In the genomic region with DNA sequence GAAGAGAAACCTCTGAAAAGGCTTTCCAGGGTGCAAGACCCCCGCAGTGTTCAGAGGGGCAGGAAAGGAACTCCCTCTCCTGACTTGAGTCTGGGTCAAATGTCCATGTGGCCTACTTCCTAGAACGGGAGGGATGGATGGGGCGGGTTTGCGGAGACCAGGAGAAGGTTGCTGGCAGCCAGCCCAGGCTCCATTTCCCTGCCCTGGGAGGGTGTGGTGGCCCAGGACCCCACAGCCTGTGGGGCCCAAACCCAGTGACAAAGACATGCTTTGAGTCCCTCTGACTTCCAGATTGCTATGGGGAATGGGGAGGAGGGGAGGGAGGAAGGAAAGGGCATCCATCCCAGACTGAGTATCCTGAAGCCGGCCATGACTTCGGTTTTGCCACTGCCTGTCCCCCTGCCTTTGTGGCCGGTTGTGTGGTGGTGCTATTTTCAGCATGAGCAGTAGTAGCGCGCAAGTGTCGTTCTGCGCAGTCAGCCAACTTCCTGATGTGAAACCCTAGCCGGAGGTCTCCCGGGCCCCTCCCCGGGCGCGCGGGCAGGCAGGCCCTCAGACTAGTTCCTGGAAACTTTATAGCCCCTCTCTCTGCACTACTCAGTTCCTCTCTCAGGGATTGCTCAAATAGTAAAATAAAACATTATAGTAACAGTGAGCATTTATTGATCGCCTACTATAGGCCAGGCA, we compare ENCODE assay signal across 11 cellular contexts. TPM values are rescaled to one million over a fixed set of nuclear protein-coding genes. Genes with fewer than 3 reads are reported as not detected.
DNase-seq lines count a peak whose midpoint lies in the region; ATAC-seq and TF ChIP-seq lines count a peak whose summit lies in the region.
"Had no signal": no experiment of that assay in that cellular context is flagged by ENCODE, and none has a peak within 500 bp of the region (broad histone marks: within the 10 kb centered on the region; RNA-seq: fewer than 3 reads in every experiment).

No MANE protein-coding gene starts in this region.

- H3K27me3 ChIP-seq in SJCRH30 (no peaks in the 10 kb centered on the region), right atrium auricular region (no peaks in the 10 kb centered on the region), GM23338 (ENCODE audit: insufficient read depth) (no peaks in the 10 kb centered on the region), MM.1S (replicated peaks; ENCODE audit: insufficient read depth, low read length) (peaks cover 43% of the 10 kb centered on the region)

- H2AFZ ChIP-seq in GM23338 (no peak overlapping the region), MM.1S (ENCODE audit: low read length) (no peak overlapping the region)

- peaks cover 52% of the 10 kb centered on the region for H3K4me1 ChIP-seq in SJCRH30
- peaks cover 0 to 34% of the 10 kb centered on the region in 2 donors for H3K4me1 ChIP-seq in right atrium auricular region
- peaks cover 11% of the 10 kb centered on the region for H3K4me1 ChIP-seq in GM23338 (ENCODE audit: insufficient read depth)
- no peaks in the 10 kb centered on the region for H3K4me1 ChIP-seq in MM.1S (ENCODE audit: low read length)

- H3K9me3 ChIP-seq in SJCRH30 (replicated peaks) (no peaks in the 10 kb centered on the region), right atrium auricular region (no peaks in the 10 kb centered on the region), MM.1S (replicated peaks; ENCODE audit: insufficient read depth, low read length) (no peaks in the 10 kb centered on the region)

- intact Hi-C loops in CD14-positive monocyte (cut with micrococcal nuclease) = no loop called here

- no peak overlapping the region for H3K9ac ChIP-seq in MM.1S (ENCODE audit: low read length)

- H3K27me3 Mint-ChIP-seq in CD14-positive monocyte (ENCODE audit: low read depth in 3 of 3) = peaks cover 1 to 7% (median 5%) of the 10 kb centered on the region in 3 donors
- no peaks in the 10 kb centered on the region for H3K27me3 Mint-ChIP-seq in osteocyte (ENCODE audit: unreplicated experiment)
- H3K27me3 Mint-ChIP-seq in GM23338 (ENCODE audit: insufficient read depth, low read depth, poor library complexity) = peaks cover 20% of the 10 kb centered on the region

- DNase-seq in CD14-positive monocyte (ENCODE audit: low spot score) (no peak), SJCRH30 (peak; percentile 90 to 92), right atrium auricular region (ENCODE audit: low spot score) (no peak), putamen (ENCODE audit: low spot score) (peak; percentile 48), osteocyte (ENCODE audit: extremely low spot score, unreplicated experiment) (no peak), GM23338 (ENCODE audit: low spot score) (no peak), MM.1S (no peak)
- DNase-seq: activated CD8-positive, alpha-beta memory T cell treated with anti-CD3 and anti-CD28 coated beads for 24 hours; islet precursor cell; NCI-H345 had no signal

- H3K4me2 ChIP-seq in GM23338 = no peak overlapping the region
- no peak overlapping the region for H3K4me2 ChIP-seq in MM.1S (ENCODE audit: low read depth, low read length)

- H4K20me1 ChIP-seq in GM23338 (replicated peaks; ENCODE audit: insufficient read depth) (no peaks in the 10 kb centered on the region), MM.1S (ENCODE audit: insufficient read depth, low read length) (no peaks in the 10 kb centered on the region)

- H3K4me3 ChIP-seq in SJCRH30 (peak overlapping the region; percentile 41), right atrium auricular region (no peak overlapping the region), GM23338 (no peak overlapping the region), MM.1S (ENCODE audit: low read length) (no peak overlapping the region)

- H3K9me3 Mint-ChIP-seq in CD14-positive monocyte (peaks cover 0 to 3% (median 0%) of the 10 kb centered on the region in 7 donors), osteocyte (ENCODE audit: unreplicated experiment) (no peaks in the 10 kb centered on the region), GM23338 (no peaks in the 10 kb centered on the region)

- no peak for TF ChIP-seq CTCF in CD14-positive monocyte (IDR thresholded peaks at IDR 0.05)
- TF ChIP-seq CTCF in right atrium auricular region (IDR thresholded peaks at IDR 0.05) = no peak
- TF ChIP-seq CTCF in osteocyte (IDR thresholded peaks at IDR 0.05) = no peak
- TF ChIP-seq CTCF in GM23338 (conservative IDR thresholded peaks at IDR 0.05; ENCODE audit: low read depth in 2 of 2) = no peak
- no peak for TF ChIP-seq CTCF in MM.1S (IDR thresholded peaks at IDR 0.05; ENCODE audit: low read length)

- H3K4me3 Mint-ChIP-seq in CD14-positive monocyte = peak overlapping the region; percentile 49 to 80
- no peak overlapping the region for H3K4me3 Mint-ChIP-seq in osteocyte (ENCODE audit: unreplicated experiment)
- H3K4me3 Mint-ChIP-seq in GM23338 = no peak overlapping the region

- no peak for ATAC-seq in GM23338
- ATAC-seq in GM19455 (IDR thresholded peaks at IDR 0.05; ENCODE audit: unreplicated experiment) = no peak

- H3K36me3 Mint-ChIP-seq in CD14-positive monocyte (no peaks in the 10 kb centered on the region), osteocyte (ENCODE audit: unreplicated experiment) (no peaks in the 10 kb centered on the region), GM23338 (ENCODE audit: low read depth) (peaks cover 2% of the 10 kb centered on the region; the same call in 1 of the 3 replicates)

- H3F3A ChIP-seq in GM23338 (replicated peaks; ENCODE audit: low read depth) (no peaks in the 10 kb centered on the region), MM.1S (ENCODE audit: insufficient read depth, low read length) (no peaks in the 10 kb centered on the region)

- H3K4me1 Mint-ChIP-seq in CD14-positive monocyte = peaks cover 58% of the 10 kb centered on the region
- peaks cover 69% of the 10 kb centered on the region for H3K4me1 Mint-ChIP-seq in osteocyte (ENCODE audit: unreplicated experiment)
- peaks cover 24% of the 10 kb centered on the region for H3K4me1 Mint-ChIP-seq in GM23338

- H3K79me2 ChIP-seq in GM23338 (replicated peaks; ENCODE audit: insufficient read depth) = no peaks in the 10 kb centered on the region
- H3K79me2 ChIP-seq in MM.1S (ENCODE audit: low read length) = no peaks in the 10 kb centered on the region

- peak overlapping the region; percentile 85 for H3K27ac ChIP-seq in SJCRH30
- H3K27ac ChIP-seq in right atrium auricular region = peak overlapping the region; percentile 41 to 52
- H3K27ac ChIP-seq in GM23338 (ENCODE audit: low read depth) = no peak overlapping the region
- H3K27ac ChIP-seq in MM.1S (ENCODE audit: low read length) = no peak overlapping the region

- H3K27ac Mint-ChIP-seq in CD14-positive monocyte = peak overlapping the region in 3 of 7 donors; percentile 43 to 83 (median 64)
- H3K27ac Mint-ChIP-seq in osteocyte (ENCODE audit: unreplicated experiment) = no peak overlapping the region
- H3K27ac Mint-ChIP-seq in GM23338 = no peak overlapping the region

- H3K36me3 ChIP-seq in SJCRH30 (no peaks in the 10 kb centered on the region), right atrium auricular region (no peaks in the 10 kb centered on the region), GM23338 (ENCODE audit: insufficient read depth) (no peaks in the 10 kb centered on the region), MM.1S (replicated peaks; ENCODE audit: insufficient read depth, low read length) (no peaks in the 10 kb centered on the region)

- no peaks in the 10 kb centered on the region for H3K9me2 ChIP-seq in GM23338 (ENCODE audit: insufficient read depth)
- H3K9me2 ChIP-seq in MM.1S (replicated peaks; ENCODE audit: insufficient read depth, low read length) = no peaks in the 10 kb centered on the region

RNA-seq across cellular contexts. Expression of gene MAGEF1, which starts 24.4 kb away (rescaled TPM):
- polyA plus RNA-seq in CD14-positive monocyte = 10 to 100 TPM; 12.2 to 14.8 TPM
- 54.3 and 58.7 TPM in 2 replicates for total RNA-seq in SJCRH30 (2014; rRNA removed; shearing (Covaris generic))
- 10 to 100 TPM; 26.9 to 32.2 TPM for total RNA-seq in right atrium auricular region
- total RNA-seq in osteocyte = 47.5 and 48.6 TPM in 2 replicates
- total RNA-seq in GM23338 (2014; rRNA removed; shearing (Covaris generic)) = 66.5 and 79.4 TPM in 2 replicates
- 86.6 and 88.7 TPM in 2 replicates for polyA plus RNA-seq in GM23338 (2016; fragmentation: Nextera tagmentation; extraction: Ambion mirVana)

Comparison
In these comparisons a context has a peak if more than half of its experiments do, and no peak if none do; other contexts are left out.
1. DNase-seq: peak in SJCRH30 (2 of 2) and putamen (single experiment); none in CD14-positive monocyte (single experiment), right atrium auricular region (single experiment), osteocyte (single experiment), GM23338 (single experiment) and MM.1S (single experiment).
2. H3K4me3 Mint-ChIP-seq: peak in CD14-positive monocyte (2 of 2); none in osteocyte (single experiment) and GM23338 (single experiment).
3. H3K27ac ChIP-seq: peak in SJCRH30 (single experiment) and right atrium auricular region (2 of 2); none in GM23338 (single experiment) and MM.1S (single experiment).